10 cellular contexts compared by ENCODE assay signal in the genomic region with DNA sequence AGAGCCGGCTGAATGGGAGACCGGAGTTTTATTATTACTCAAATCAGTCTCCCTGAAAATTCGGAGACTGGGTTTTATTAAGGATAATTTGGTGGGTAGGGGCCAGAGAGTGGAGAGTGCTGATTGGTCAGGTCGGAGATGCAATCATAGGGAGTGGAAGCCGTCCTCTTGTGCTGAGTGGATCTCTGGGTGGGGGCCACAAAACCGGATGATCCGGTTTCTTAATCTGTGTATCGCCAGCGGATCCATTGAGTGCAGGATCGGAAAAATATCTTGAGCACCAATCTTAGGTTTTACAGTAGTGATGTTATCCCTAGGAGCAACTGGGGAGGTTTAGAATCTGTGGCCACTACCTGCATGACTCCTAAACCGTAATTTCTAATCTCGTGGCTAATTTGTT. TPM values are rescaled to one million over a fixed set of nuclear protein-coding genes. Genes with fewer than 3 reads are reported as not detected.
DNase-seq lines count a peak whose midpoint lies in the region; ATAC-seq and TF ChIP-seq lines count a peak whose summit lies in the region.
"Had no signal": no experiment of that assay in that cellular context is flagged by ENCODE, and none has a peak within 500 bp of the region (broad histone marks: within the 10 kb centered on the region; RNA-seq: fewer than 3 reads in every experiment).

No MANE protein-coding gene starts in this region.

- no peaks in the 10 kb centered on the region for H3K27me3 Mint-ChIP-seq in brain
- no peaks in the 10 kb centered on the region for H3K27me3 Mint-ChIP-seq in osteocyte (ENCODE audit: unreplicated experiment)

- H3K4me1 Mint-ChIP-seq in brain (peaks cover 31% of the 10 kb centered on the region), osteocyte (ENCODE audit: unreplicated experiment) (peaks cover 13% of the 10 kb centered on the region)

- H3K36me3 Mint-ChIP-seq in brain (peaks cover 7% of the 10 kb centered on the region), osteocyte (ENCODE audit: unreplicated experiment) (no peaks in the 10 kb centered on the region)

- DNase-seq in DMS 273 (lab: John Stamatoyannopoulos, UW; ENCODE audit: unreplicated experiment) (peak; percentile 41), DMS 273 treated with DMSO at 0.1 percent for 48 hours (lab: John Stamatoyannopoulos, UW) (no peak), NCI-H2029 treated with DMSO at 0.1 percent for 48 hours (lab: John Stamatoyannopoulos, UW) (peak; percentile 33), osteocyte (ENCODE audit: extremely low spot score, unreplicated experiment) (no peak)
- DNase-seq: 8988T; stimulated activated CD4-positive, alpha-beta T cell treated with anti-CD3 and anti-CD28 coated beads, Interleukin-2, amount 100 ng/mL, for 24 hours had no signal

- ATAC-seq in GM18511 (IDR thresholded peaks at IDR 0.05; ENCODE audit: unreplicated experiment) (no peak), HG03159 (IDR thresholded peaks at IDR 0.05; ENCODE audit: unreplicated experiment) (no peak), GM18858 (IDR thresholded peaks at IDR 0.05; ENCODE audit: unreplicated experiment) (no peak)

- TF ChIP-seq CTCF in brain (conservative IDR thresholded peaks at IDR 0.05) (no peak), osteocyte (IDR thresholded peaks at IDR 0.05) (no peak)

- H3K9me3 Mint-ChIP-seq in brain (peaks cover 0 to 12% (median 6%) of the 10 kb centered on the region in 5 experiments), osteocyte (ENCODE audit: unreplicated experiment) (no peaks in the 10 kb centered on the region)

- H3K27ac Mint-ChIP-seq in brain (peak overlapping the region; percentile 72 to 99 (median 86)), osteocyte (ENCODE audit: unreplicated experiment) (peak overlapping the region; percentile 65)

- H3K4me3 Mint-ChIP-seq in brain (peak overlapping the region; percentile 90 to 99 (median 95)), osteocyte (ENCODE audit: unreplicated experiment) (peak overlapping the region; percentile 89)

RNA-seq across cellular contexts. Expression of gene NIPSNAP1, which starts 0.9 kb away (rescaled TPM):
- 131 TPM for polyA plus RNA-seq in brain (ENCODE audit: insufficient read depth, low read depth, low replicate concordance)
- 47.3 and 49.3 TPM in 2 replicates for total RNA-seq in osteocyte

RNA-seq across cellular contexts. Expression of gene NF2, which starts 21.6 kb away (rescaled TPM):
- polyA plus RNA-seq in brain (ENCODE audit: insufficient read depth, low read depth, low replicate concordance), result 14.5 TPM
- 67.9 and 71.0 TPM in 2 replicates for total RNA-seq in osteocyte

RNA-seq across cellular contexts. Expression of gene THOC5, which starts 28.2 kb away (rescaled TPM):
- polyA plus RNA-seq in brain (ENCODE audit: insufficient read depth, low read depth, low replicate concordance), result 30.5 TPM
- 57.4 and 60.0 TPM in 2 replicates for total RNA-seq in osteocyte

Comparison
In these comparisons a context has a peak if more than half of its experiments do, and no peak if none do; other contexts are left out.
1. DNase-seq: peak in DMS 273 (single experiment) and NCI-H2029 treated with DMSO at 0.1 percent for 48 hours (single experiment); none in DMS 273 treated with DMSO at 0.1 percent for 48 hours (single experiment) and osteocyte (single experiment).